In genomic region chr13:79246575-79246949, GRCh38 we compare ENCODE assay signal across 12 cellular contexts.
DNase-seq lines count a peak whose midpoint lies in the region; ATAC-seq and FAIRE-seq lines count a peak whose summit lies in the region.
"Had no signal": no experiment of that assay in that cellular context is flagged by ENCODE, and none has a peak within 500 bp of the region (broad histone marks: within the 10 kb centered on the region; RNA-seq: fewer than 3 reads in every experiment).

No MANE protein-coding gene starts in this region.

- 76 to 78% methylated on average over 4 of the region's 4 CpGs for WGBS in aorta, 2 donors

- no peaks in the 10 kb centered on the region for H3K36me3 Mint-ChIP-seq in activated CD4-positive, alpha-beta memory T cell treated with anti-CD3 and anti-CD28 coated beads, Interleukin-2, amount 10 ng/mL, durations not matched to agents 7 days and 5 days (ENCODE audit: low read depth)
- H3K36me3 Mint-ChIP-seq: stimulated activated memory B cell treated with anti-CD40 and anti-IgM and Interleukin-4, amounts not matched to agents 10 μg/mL and 1 μg/mL and 100 μg/mL, for 72 hours had no signal

- no peaks in the 10 kb centered on the region for H3K27me3 ChIP-seq in aorta (ENCODE audit: control insufficient read depth in 1 of 2, insufficient read depth in 2 of 2, low read length in 1 of 2)
- H3K27me3 ChIP-seq in MG63: no peaks in the 10 kb centered on the region
- H3K27me3 ChIP-seq: esophagus squamous epithelium had no signal

- H3K9me3 ChIP-seq in aorta (ENCODE audit: control insufficient read depth, low read length) (peaks cover 2% of the 10 kb centered on the region), MG63 (no peaks in the 10 kb centered on the region)
- H3K9me3 ChIP-seq: esophagus squamous epithelium had no signal

- DNase-seq in NCI-H69 (lab: John Stamatoyannopoulos, UW) (peak; percentile 13), aorta (no peak), MG63 (no peak)
- DNase-seq in stimulated activated CD4-positive, alpha-beta T cell treated with anti-CD3 and anti-CD28 coated beads, Interleukin-1b, Interleukin-23, amount 100 ng/mL, for 48 hours: no peak
- no peak for DNase-seq in activated CD4-positive, alpha-beta memory T cell treated with anti-CD3 and anti-CD28 coated beads, Interleukin-2, amount 10 ng/mL, durations not matched to agents 7 days and 5 days
- DNase-seq: activated naive CD4-positive, alpha-beta T cell treated with anti-CD3 and anti-CD28 coated beads, Interleukin-2, amount 50 U/mL, for 16 hours; esophagus squamous epithelium; left ventricle myocardium inferior had no signal

- intact Hi-C loops in aorta (cut with DNase I): no loop called here

- no peaks in the 10 kb centered on the region for H3K9me3 Mint-ChIP-seq in activated CD4-positive, alpha-beta memory T cell treated with anti-CD3 and anti-CD28 coated beads, Interleukin-2, amount 10 ng/mL, durations not matched to agents 7 days and 5 days
- H3K9me3 Mint-ChIP-seq: stimulated activated memory B cell treated with anti-CD40 and anti-IgM and Interleukin-4, amounts not matched to agents 10 μg/mL and 1 μg/mL and 100 μg/mL, for 72 hours had no signal

- CTCF ChIA-PET in activated CD4-positive, alpha-beta memory T cell treated with anti-CD3 and anti-CD28 coated beads, Interleukin-2, amount 10 ng/mL, durations not matched to agents 7 days and 5 days (lab: Charles Lee): no interaction called here

- no peak overlapping the region for H3K4me3 ChIP-seq in aorta (ENCODE audit: low read length in 2 of 2)
- no peak overlapping the region for H3K4me3 ChIP-seq in MG63
- H3K4me3 ChIP-seq: esophagus squamous epithelium, left ventricle myocardium inferior had no signal

- POLR2A ChIA-PET in activated CD4-positive, alpha-beta memory T cell treated with anti-CD3 and anti-CD28 coated beads, Interleukin-2, amount 10 ng/mL, durations not matched to agents 7 days and 5 days (lab: Charles Lee): no interaction called here

- no peaks in the 10 kb centered on the region for H3K4me1 Mint-ChIP-seq in activated CD4-positive, alpha-beta memory T cell treated with anti-CD3 and anti-CD28 coated beads, Interleukin-2, amount 10 ng/mL, durations not matched to agents 7 days and 5 days

- peaks cover 6% of the 10 kb centered on the region for H3K27me3 Mint-ChIP-seq in activated CD4-positive, alpha-beta memory T cell treated with anti-CD3 and anti-CD28 coated beads, Interleukin-2, amount 10 ng/mL, durations not matched to agents 7 days and 5 days
- H3K27me3 Mint-ChIP-seq: stimulated activated memory B cell treated with anti-CD40 and anti-IgM and Interleukin-4, amounts not matched to agents 10 μg/mL and 1 μg/mL and 100 μg/mL, for 72 hours had no signal

- peak; percentile 64 for FAIRE-seq in A204.1 (lab: Jason Lieb, UNC)

- no peaks in the 10 kb centered on the region for H3K4me1 ChIP-seq in aorta (ENCODE audit: control insufficient read depth in 1 of 2, insufficient read depth in 2 of 2, low read length in 2 of 2)
- H3K4me1 ChIP-seq: esophagus squamous epithelium, left ventricle myocardium inferior had no signal

- no peak overlapping the region for H3K4me3 Mint-ChIP-seq in activated CD4-positive, alpha-beta memory T cell treated with anti-CD3 and anti-CD28 coated beads, Interleukin-2, amount 10 ng/mL, durations not matched to agents 7 days and 5 days
- H3K4me3 Mint-ChIP-seq: stimulated activated memory B cell treated with anti-CD40 and anti-IgM and Interleukin-4, amounts not matched to agents 10 μg/mL and 1 μg/mL and 100 μg/mL, for 72 hours had no signal

- no peak overlapping the region for H3K27ac ChIP-seq in aorta (ENCODE audit: low read depth in 1 of 2, low read length in 2 of 2)
- H3K27ac ChIP-seq: esophagus squamous epithelium, left ventricle myocardium inferior had no signal

- ATAC-seq in GM18517 (IDR thresholded peaks at IDR 0.05; ENCODE audit: unreplicated experiment): peak; percentile 48
- ATAC-seq in HG02852 (IDR thresholded peaks at IDR 0.05; ENCODE audit: unreplicated experiment): peak; percentile 28
- no peak for ATAC-seq in aorta (ENCODE audit: low FRiP score)

- H3K27ac Mint-ChIP-seq in activated CD4-positive, alpha-beta memory T cell treated with anti-CD3 and anti-CD28 coated beads, Interleukin-2, amount 10 ng/mL, durations not matched to agents 7 days and 5 days: no peak overlapping the region
- H3K27ac Mint-ChIP-seq: stimulated activated memory B cell treated with anti-CD40 and anti-IgM and Interleukin-4, amounts not matched to agents 10 μg/mL and 1 μg/mL and 100 μg/mL, for 72 hours had no signal

- H3K36me3 ChIP-seq in aorta (ENCODE audit: control insufficient read depth in 1 of 2, insufficient read depth in 2 of 2, low read length in 1 of 2): no peaks in the 10 kb centered on the region
- no peaks in the 10 kb centered on the region for H3K36me3 ChIP-seq in MG63
- H3K36me3 ChIP-seq: esophagus squamous epithelium, left ventricle myocardium inferior had no signal
